ENCODE assay signal across 7 cellular contexts in genomic region chr10:42960491-42961155, GRCh38.
DNase-seq lines count a peak whose midpoint lies in the region; ATAC-seq and TF ChIP-seq lines count a peak whose summit lies in the region.

No MANE protein-coding gene starts in this region.

- TF ChIP-seq POLR2A in HCT116 (IDR thresholded peaks at IDR 0.05; ENCODE audit: borderline replicate concordance, extremely low read depth, insufficient read depth, insufficient read length) = no peak

- H3K27ac ChIP-seq in HCT116 (ENCODE audit: low read depth, low read length) = no peak overlapping the region

- H3K4me3 ChIP-seq in HCT116 (replicated peaks in 1 of 2; ENCODE audit: low read depth in 1 of 2, low read length in 2 of 2) = no peak overlapping the region

- H4K20me1 ChIP-seq in HCT116 (ENCODE audit: insufficient read depth) = no peaks in the 10 kb centered on the region

- RAD21 ChIA-PET in HCT116 (lab: Charles Lee; ENCODE audit: low non-redundant PET in 1 of 2, low total read pairs in 2 of 2, uncharacterized antibody in 2 of 2, unreplicated experiment in 2 of 2) = no interaction called here

- CTCF ChIA-PET in HCT116 (lab: Charles Lee) = no interaction called here

- TF ChIP-seq CTCF in HCT116 (IDR thresholded peaks at IDR 0.05 in 2 of 3, conservative IDR thresholded peaks at IDR 0.05 in 1 of 3; ENCODE audit: borderline replicate concordance in 1 of 3, insufficient read depth in 1 of 3, low read depth in 2 of 3, low read length in 2 of 3) (no peak), glutamatergic neuron (IDR thresholded peaks at IDR 0.05; ENCODE audit: partially characterized antibody, unreplicated experiment) (no peak), GM13976 (IDR thresholded peaks at IDR 0.05; ENCODE audit: borderline replicate concordance, control extremely low read depth, extremely low read depth, insufficient read depth, missing control alignments) (no peak)

- H3K9me2 ChIP-seq in HCT116 (ENCODE audit: insufficient read depth) = no peaks in the 10 kb centered on the region

- H3K27me3 ChIP-seq in HCT116 (ENCODE audit: insufficient read depth, low read length) = no peaks in the 10 kb centered on the region

- no peak overlapping the region for H3K4me3 Mint-ChIP-seq in glutamatergic neuron (ENCODE audit: unreplicated experiment)

- POLR2A ChIA-PET in HCT116 (lab: Charles Lee) = interaction anchor here (1.4 kb wide), 1 partner anchor 10 kb away, joined by 4 read pairs; no protein-coding TSS in a partner anchor

- no peak overlapping the region for H3K27ac Mint-ChIP-seq in glutamatergic neuron (ENCODE audit: unreplicated experiment)

- H3K79me2 ChIP-seq in HCT116 (ENCODE audit: insufficient read depth, low read length) = no peaks in the 10 kb centered on the region

- H3K9me3 ChIP-seq in HCT116 (ENCODE audit: control insufficient read depth in 1 of 2, insufficient read depth in 1 of 2, low read depth in 1 of 2, low read length in 2 of 2) = no peaks in the 10 kb centered on the region

- H3K36me3 ChIP-seq in HCT116 (ENCODE audit: control insufficient read depth in 1 of 2, insufficient read depth in 2 of 2, low read length in 2 of 2) = no peaks in the 10 kb centered on the region

- peaks cover 19 to 20% of the 10 kb centered on the region in 2 experiments for H3K4me1 ChIP-seq in HCT116 (ENCODE audit: control insufficient read depth in 1 of 2, insufficient read depth in 2 of 2, low read length in 2 of 2)

- DNase-seq in HCT116 (ENCODE audit: low read depth, low spot score) = peak; percentile 40
- peak; percentile 32 for DNase-seq in RPMI8226
- peak; percentile 7 for DNase-seq in glutamatergic neuron
- peak; percentile 30 for DNase-seq in sciatic nerve (ENCODE audit: low spot score)
- no peak for DNase-seq in NCI-H524 (lab: John Stamatoyannopoulos, UW)
- DNase-seq in GM13976 (ENCODE audit: low spot score) = no peak
- no peak for DNase-seq in dedifferentiated amniotic fluid mesenchymal stem cell (ENCODE audit: extremely low spot score)

- in situ Hi-C loops in GM13976 (cut with MboI; ENCODE audit: low sequenced_read_pairs, unreplicated experiment) = no loop called here

- H3K4me2 ChIP-seq in HCT116 (ENCODE audit: low read length) = peak overlapping the region; percentile 53

- H3K9ac ChIP-seq in HCT116 (ENCODE audit: low read length) = 0 out of 2 replicates have a peak overlapping the region, but pooled peaks have one; percentile 28

- ATAC-seq in HCT116 (peak; percentile 98), sciatic nerve (peak; percentile 24)

- no peak for TF ChIP-seq RAD21 in HCT116 (IDR thresholded peaks at IDR 0.05; ENCODE audit: low read depth)

- no peaks in the 10 kb centered on the region for H3K4me1 Mint-ChIP-seq in glutamatergic neuron (ENCODE audit: low read depth, unreplicated experiment)

- peaks cover 4% of the 10 kb centered on the region for H3K9me3 Mint-ChIP-seq in glutamatergic neuron (ENCODE audit: unreplicated experiment)

- intact Hi-C loops in HCT116 (cut with micrococcal nuclease) = no loop called here
- intact Hi-C loops in sciatic nerve (cut with DNase I) = no loop called here

- H2AFZ ChIP-seq in HCT116 (ENCODE audit: low read depth, low read length, poor library complexity, severe bottlenecking) = no peak overlapping the region

- peaks cover 2% of the 10 kb centered on the region for H3K27me3 Mint-ChIP-seq in glutamatergic neuron (ENCODE audit: unreplicated experiment)

- BruUV-seq in HCT116 (replicated peaks; lab: Mats Ljungman, UMichigan) = no TSS peak

- H3K36me3 Mint-ChIP-seq in glutamatergic neuron (ENCODE audit: unreplicated experiment) = peaks cover 12% of the 10 kb centered on the region

TF ChIP-seq in HCT116, 20 proteins besides CTCF, POLR2A, EP300 and RAD21:
- TF ChIP-seq EZH2phosphoT487 (IDR thresholded peaks at IDR 0.05; ENCODE audit: borderline replicate concordance) (no peak), REST (IDR thresholded peaks at IDR 0.05; ENCODE audit: low read depth) (no peak), SRF (IDR thresholded peaks at IDR 0.05; ENCODE audit: low read depth) (no peak), JUND (IDR thresholded peaks at IDR 0.05) (peak; percentile 69), POLR2AphosphoS5 (IDR thresholded peaks at IDR 0.05; ENCODE audit: low read depth, low read length) (no peak), ZFX (IDR thresholded peaks at IDR 0.05) (no peak), CBX3 (IDR thresholded peaks at IDR 0.05; ENCODE audit: low read depth) (peak; percentile 85), SP1 (IDR thresholded peaks at IDR 0.05; ENCODE audit: low read depth) (0 out of 2 replicates have a peak, but pooled peaks have one; percentile 33), ZBTB33 (IDR thresholded peaks at IDR 0.05; ENCODE audit: extremely low read depth, insufficient replicate concordance, low read length) (no peak), MAX (IDR thresholded peaks at IDR 0.05) (peak; percentile 16; the same call in 1 of the 2 replicates), SIN3A (IDR thresholded peaks at IDR 0.05; ENCODE audit: low read depth) (no peak), EGR1 (IDR thresholded peaks at IDR 0.05; ENCODE audit: low read depth) (no peak), FOSL1 (IDR thresholded peaks at IDR 0.05; ENCODE audit: low read depth) (peak; percentile 67)
TF ChIP-seq in HCT116: peak in this region for 5.

Comparison
In these comparisons a context has a peak if more than half of its experiments do, and no peak if none do; other contexts are left out.
1. DNase-seq: peak in HCT116 (single experiment), RPMI8226 (single experiment), glutamatergic neuron (single experiment) and sciatic nerve (single experiment); none in NCI-H524 (0 of 2), GM13976 (single experiment) and dedifferentiated amniotic fluid mesenchymal stem cell (single experiment).